27 cellular contexts compared by ENCODE assay signal in the genomic region with DNA sequence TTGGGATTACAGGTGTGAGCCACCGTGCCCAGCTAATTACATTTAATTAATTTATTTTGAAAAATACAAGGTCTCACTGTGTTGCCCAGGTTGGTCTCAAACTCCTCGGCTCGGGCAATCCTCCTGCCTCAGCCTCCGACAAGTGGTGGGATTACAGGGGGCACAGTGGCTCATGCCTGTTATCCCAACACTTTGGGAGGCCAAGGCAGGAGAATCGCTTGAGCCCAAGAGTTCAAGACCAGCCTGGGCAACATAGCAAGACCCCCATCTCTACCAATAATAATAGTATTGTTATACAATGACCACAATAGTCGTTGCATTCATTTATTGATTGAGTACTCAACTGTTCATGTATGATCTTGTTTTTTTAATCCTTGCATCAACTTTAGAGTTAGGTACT. TPM values are rescaled to one million over a fixed set of nuclear protein-coding genes. Genes with fewer than 3 reads are reported as not detected.
"Had no signal": no experiment of that assay in that cellular context is flagged by ENCODE, and none has a peak within 500 bp of the region (broad histone marks: within the 10 kb centered on the region; RNA-seq: fewer than 3 reads in every experiment).

No MANE protein-coding gene starts in this region.

- ATAC-seq: HepG2, Panc1, PC-3, Right ventricle myocardium inferior had no signal

- H3K27ac ChIP-seq: RWPE1, SJSA1, SK-N-MC had no signal

- H3K36me3 ChIP-seq: SJSA1 had no signal

- H3K27me3 ChIP-seq: SJSA1 had no signal

- DNase-seq: IMR-90, Kasumi-1, KG1, NCI-H1092, NCI-H1105 treated with DMSO at 0.1 percent for 48 hours, NCI-H1417 treated with DMSO at 0.1 percent for 48 hours, NCI-H146, NCI-H1694 treated with DMSO at 0.1 percent for 48 hours, NCI-H1930, NCI-H2081, NCI-H2107, NCI-H2227 treated with DMSO at 0.1 percent for 48 hours, NCI-H524, NCI-H526 treated with DMSO at 0.1 percent for 48 hours, NCI-H748 treated with DMSO at 0.1 percent for 48 hours, PC-3, SHP77 treated with DMSO at 0.1 percent for 48 hours, SW 1271 had no signal

- H3K4me3 ChIP-seq: SJSA1, SK-N-MC had no signal

RNA-seq across cellular contexts. Expression of a gene that starts 22.0 kb away (rescaled TPM):
- total RNA-seq: HT1080, NCI-H460, OCI-LY7, Right ventricle myocardium inferior had no signal
- polyA plus RNA-seq: IMR-90 had no signal
